In the genomic region with DNA sequence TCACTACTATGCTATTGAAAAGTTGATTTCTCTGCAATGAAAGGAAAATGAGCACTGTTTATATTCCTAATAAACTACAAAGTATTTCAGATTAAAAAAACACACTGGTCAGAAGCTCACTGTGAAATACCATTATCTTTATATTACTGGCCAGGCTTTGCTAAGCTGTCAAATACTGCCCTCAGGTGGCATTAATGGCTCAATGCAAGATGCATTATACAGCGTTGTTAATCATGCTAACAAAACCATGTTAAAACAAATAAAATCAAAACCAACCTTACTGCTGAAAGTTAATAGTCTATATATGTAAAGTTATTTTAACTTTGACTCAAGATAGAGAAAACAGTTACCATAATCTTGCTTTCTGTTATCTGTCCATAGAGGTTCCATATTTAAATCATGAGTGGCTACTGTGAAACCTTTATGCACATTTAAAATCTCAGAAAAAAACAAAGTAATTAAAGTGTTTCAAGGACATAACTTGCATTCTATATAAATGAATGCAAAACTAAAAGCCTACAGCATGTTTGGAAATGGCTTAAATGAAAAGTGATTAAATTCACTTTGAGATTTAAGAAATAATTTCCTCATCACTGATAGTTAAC, we compare ENCODE assay signal across 9 cellular contexts.
DNase-seq lines count a peak whose midpoint lies in the region; ATAC-seq and TF ChIP-seq lines count a peak whose summit lies in the region.
"Had no signal": no experiment of that assay in that cellular context is flagged by ENCODE, and none has a peak within 500 bp of the region (broad histone marks: within the 10 kb centered on the region; RNA-seq: fewer than 3 reads in every experiment).

No MANE protein-coding gene starts in this region.

- no peaks in the 10 kb centered on the region for H3K4me1 ChIP-seq in left ventricle myocardium inferior

- no peak for ATAC-seq in activated CD8-positive, alpha-beta memory T cell treated with anti-CD3 and anti-CD28 coated beads, Interleukin-2, amount 10 ng/mL, durations not matched to agents 7 days and 5 days
- peak; percentile 71 for ATAC-seq in HG02885 (IDR thresholded peaks at IDR 0.05; ENCODE audit: poor library complexity, unreplicated experiment)

- H3K36me3 Mint-ChIP-seq in activated CD8-positive, alpha-beta memory T cell treated with anti-CD3 and anti-CD28 coated beads, Interleukin-2, amount 10 ng/mL, durations not matched to agents 7 days and 5 days = peaks cover 2% of the 10 kb centered on the region
- peaks cover 8% of the 10 kb centered on the region for H3K36me3 Mint-ChIP-seq in activated naive CD4-positive, alpha-beta T cell treated with anti-CD3 and anti-CD28 coated beads for 36 hours (ENCODE audit: low read depth)

- no peak overlapping the region for H3K4me3 Mint-ChIP-seq in activated CD8-positive, alpha-beta memory T cell treated with anti-CD3 and anti-CD28 coated beads, Interleukin-2, amount 10 ng/mL, durations not matched to agents 7 days and 5 days
- H3K4me3 Mint-ChIP-seq in activated naive CD4-positive, alpha-beta T cell treated with anti-CD3 and anti-CD28 coated beads for 36 hours = no peak overlapping the region

- H3K27me3 ChIP-seq in left ventricle myocardium inferior (ENCODE audit: low read depth) = no peaks in the 10 kb centered on the region

- CTCF ChIA-PET in activated CD8-positive, alpha-beta memory T cell treated with anti-CD3 and anti-CD28 coated beads, Interleukin-2, amount 10 ng/mL, durations not matched to agents 7 days and 5 days (lab: Charles Lee) = interaction anchor here (0.6 to 6.2 kb wide), 5 partner anchors 249 to 286 kb away, joined by 3 to 23 read pairs (median 10); no protein-coding TSS in a partner anchor
- CTCF ChIA-PET in activated naive CD4-positive, alpha-beta T cell treated with anti-CD3 and anti-CD28 coated beads for 36 hours (lab: Charles Lee) = interaction anchor here (0.6 to 2.6 kb wide), 10 partner anchors 10 to 416 kb away, joined by 3 to 11 read pairs (median 4); no protein-coding TSS in a partner anchor

- no peaks in the 10 kb centered on the region for H3K9me3 Mint-ChIP-seq in activated CD8-positive, alpha-beta memory T cell treated with anti-CD3 and anti-CD28 coated beads, Interleukin-2, amount 10 ng/mL, durations not matched to agents 7 days and 5 days (ENCODE audit: low read depth)
- no peaks in the 10 kb centered on the region for H3K9me3 Mint-ChIP-seq in activated naive CD4-positive, alpha-beta T cell treated with anti-CD3 and anti-CD28 coated beads for 36 hours
- H3K9me3 Mint-ChIP-seq: activated naive CD4-positive, alpha-beta T cell treated with anti-CD3 and anti-CD28 coated beads, Interleukin-2, amount 50 U/mL, for 72 hours had no signal

- peaks cover 44% of the 10 kb centered on the region for H3K36me3 ChIP-seq in left ventricle myocardium inferior

- no peak overlapping the region for H3K27ac Mint-ChIP-seq in activated CD8-positive, alpha-beta memory T cell treated with anti-CD3 and anti-CD28 coated beads, Interleukin-2, amount 10 ng/mL, durations not matched to agents 7 days and 5 days
- no peak overlapping the region for H3K27ac Mint-ChIP-seq in activated naive CD4-positive, alpha-beta T cell treated with anti-CD3 and anti-CD28 coated beads for 36 hours
- H3K27ac Mint-ChIP-seq: activated naive CD4-positive, alpha-beta T cell treated with anti-CD3 and anti-CD28 coated beads, Interleukin-2, amount 50 U/mL, for 72 hours had no signal

- no peak overlapping the region for H3K27ac ChIP-seq in left ventricle myocardium inferior (replicated peaks)

- H3K4me1 Mint-ChIP-seq in activated CD8-positive, alpha-beta memory T cell treated with anti-CD3 and anti-CD28 coated beads, Interleukin-2, amount 10 ng/mL, durations not matched to agents 7 days and 5 days = peaks cover 22% of the 10 kb centered on the region
- H3K4me1 Mint-ChIP-seq in activated naive CD4-positive, alpha-beta T cell treated with anti-CD3 and anti-CD28 coated beads for 36 hours (ENCODE audit: low read depth) = peaks cover 16% of the 10 kb centered on the region

- TF ChIP-seq CTCF in left ventricle myocardium inferior (IDR thresholded peaks at IDR 0.05; ENCODE audit: borderline replicate concordance) = peak; percentile 76

- intact Hi-C loops in activated naive CD4-positive, alpha-beta T cell treated with anti-CD3 and anti-CD28 coated beads for 36 hours (cut with micrococcal nuclease) = loop anchor here (1.0 to 10.0 kb wide), 9 partner anchors 140 to 703 kb away; a partner anchor contains a TSS
- intact Hi-C loops in left ventricle myocardium inferior (cut with micrococcal nuclease) = no loop called here

- no peaks in the 10 kb centered on the region for H3K9me3 ChIP-seq in left ventricle myocardium inferior (replicated peaks)

- no peak overlapping the region for H3K4me3 ChIP-seq in left ventricle myocardium inferior
- no peak overlapping the region for H3K4me3 ChIP-seq in skeletal muscle cell (ENCODE audit: low read depth, low read length)

- DNase-seq in activated CD8-positive, alpha-beta memory T cell treated with anti-CD3 and anti-CD28 coated beads, Interleukin-2, amount 10 ng/mL, durations not matched to agents 7 days and 5 days = peak; percentile 58
- no peak for DNase-seq in activated CD8-positive, alpha-beta memory T cell treated with anti-CD3 and anti-CD28 coated beads, Interleukin-2, amount 50 U/mL, for 48 hours
- DNase-seq in NCI-H345 (lab: John Stamatoyannopoulos, UW) = peak; percentile 57
- DNase-seq in activated naive CD4-positive, alpha-beta T cell treated with anti-CD3 and anti-CD28 coated beads for 36 hours = peak; percentile 63
- no peak for DNase-seq in left ventricle myocardium inferior
- peak; percentile 11 for DNase-seq in skeletal muscle cell (ENCODE audit: low read depth)
- no peak for DNase-seq in effector CD4-positive, alpha-beta T cell

- H3K27me3 Mint-ChIP-seq in activated CD8-positive, alpha-beta memory T cell treated with anti-CD3 and anti-CD28 coated beads, Interleukin-2, amount 10 ng/mL, durations not matched to agents 7 days and 5 days = no peaks in the 10 kb centered on the region
- H3K27me3 Mint-ChIP-seq in activated naive CD4-positive, alpha-beta T cell treated with anti-CD3 and anti-CD28 coated beads for 36 hours (ENCODE audit: low read depth) = no peaks in the 10 kb centered on the region

Comparison
In these comparisons a context has a peak if more than half of its experiments do, and no peak if none do; other contexts are left out.
1. DNase-seq: peak in activated CD8-positive, alpha-beta memory T cell treated with anti-CD3 and anti-CD28 coated beads, Interleukin-2, amount 10 ng/mL, durations not matched to agents 7 days and 5 days (single experiment), NCI-H345 (single experiment), activated naive CD4-positive, alpha-beta T cell treated with anti-CD3 and anti-CD28 coated beads for 36 hours (single experiment) and skeletal muscle cell (single experiment); none in activated CD8-positive, alpha-beta memory T cell treated with anti-CD3 and anti-CD28 coated beads, Interleukin-2, amount 50 U/mL, for 48 hours (single experiment), left ventricle myocardium inferior (single experiment) and effector CD4-positive, alpha-beta T cell (single experiment).